In the genomic region with DNA sequence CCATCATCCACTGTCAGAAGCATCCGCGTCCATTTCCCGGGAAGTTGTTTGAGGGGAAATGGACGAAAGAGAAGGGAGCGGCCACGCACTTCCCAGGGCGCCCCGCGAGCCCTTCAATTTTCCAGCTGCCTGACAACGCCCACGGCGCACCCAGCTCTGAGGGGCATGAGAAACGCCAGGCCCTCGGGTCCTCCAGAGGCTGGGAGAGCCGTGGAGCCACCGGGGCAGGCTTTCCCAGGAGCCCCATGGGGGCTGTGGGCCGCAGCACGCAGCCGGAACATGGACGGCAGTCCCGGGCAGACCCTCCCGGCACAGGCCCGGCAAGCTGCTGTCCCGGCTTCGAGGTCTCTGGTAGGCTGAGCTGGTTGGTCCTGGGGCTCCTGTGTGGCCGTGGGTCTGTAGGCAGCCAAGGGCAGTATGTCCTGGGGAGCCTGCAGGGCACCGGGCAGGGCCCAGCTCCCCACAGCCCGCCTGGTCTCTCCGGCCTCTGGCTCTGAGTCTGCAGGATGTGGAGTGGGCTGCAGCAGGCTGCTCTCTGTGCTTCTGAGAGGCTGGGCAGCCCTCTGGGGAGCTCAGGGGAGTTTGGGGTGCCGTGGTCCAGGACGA, we compare ENCODE assay signal across 1 cellular context.
TF ChIP-seq lines count a peak whose summit lies in the region.

No MANE protein-coding gene starts in this region.

TF ChIP-seq in HEK293T, 16 proteins besides CTCF, POLR2A, EP300 and RAD21 (continued from another document):
- TF ChIP-seq, protein P1, sequence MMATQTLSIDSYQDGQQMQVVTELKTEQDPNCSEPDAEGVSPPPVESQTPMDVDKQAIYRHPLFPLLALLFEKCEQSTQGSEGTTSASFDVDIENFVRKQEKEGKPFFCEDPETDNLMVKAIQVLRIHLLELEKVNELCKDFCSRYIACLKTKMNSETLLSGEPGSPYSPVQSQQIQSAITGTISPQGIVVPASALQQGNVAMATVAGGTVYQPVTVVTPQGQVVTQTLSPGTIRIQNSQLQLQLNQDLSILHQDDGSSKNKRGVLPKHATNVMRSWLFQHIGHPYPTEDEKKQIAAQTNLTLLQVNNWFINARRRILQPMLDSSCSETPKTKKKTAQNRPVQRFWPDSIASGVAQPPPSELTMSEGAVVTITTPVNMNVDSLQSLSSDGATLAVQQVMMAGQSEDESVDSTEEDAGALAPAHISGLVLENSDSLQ (IDR thresholded peaks at IDR 0.05), result 0 out of 2 replicates have a peak, but pooled peaks have one; percentile 12
TF ChIP-seq in HEK293T: peak in this region for 1.
